Comparison of ENCODE assay signal across 32 cellular contexts in genomic region chr15:80691575-80691974, GRCh38.
"Had no signal": no experiment of that assay in that cellular context is flagged by ENCODE, and none has a peak within 500 bp of the region (broad histone marks: within the 10 kb centered on the region; RNA-seq: fewer than 3 reads in every experiment).

No MANE protein-coding gene starts in this region.

- H3K9me3 ChIP-seq: SJCRH30 had no signal

- DNase-seq: activated CD4-positive, alpha-beta T cell treated with anti-CD3 and anti-CD28 coated beads, Interleukin-2, amount 10 ng/mL, durations not matched to agents 24 days and 14 days; activated CD4-positive, alpha-beta T cell treated with anti-CD3 and anti-CD28 coated beads, Interleukin-2, amount 50 U/mL, for 4 hours; activated CD8-positive, alpha-beta T cell treated with anti-CD3 and anti-CD28 coated beads for 36 hours; activated effector memory CD4-positive, alpha-beta T cell treated with anti-CD3 and anti-CD28 coated beads, Interleukin-2, amount 50 U/mL, for 16 hours; activated naive CD4-positive, alpha-beta T cell; activated naive CD4-positive, alpha-beta T cell treated with anti-CD3 and anti-CD28 coated beads, Interleukin-2, amount 50 U/mL, for 16 hours; activated naive CD8-positive, alpha-beta T cell treated with anti-CD3 and anti-CD28 coated beads for 36 hours; activated T-cell treated with anti-CD3 and anti-CD28 coated beads, Interleukin-2, amount 50 U/mL, for 1 hour; activated T-cell treated with anti-CD3 and anti-CD28 coated beads, Interleukin-2, amount 50 U/mL, for 72 hours; amniotic stem cell; aorta; brain microvascular endothelial cell; MM.1S; MV-4-11; NCI-H1092 treated with DMSO at 0.1 percent for 48 hours; NCI-H1417; NCI-H146; NCI-H187; NCI-H2029 treated with DMSO at 0.1 percent for 48 hours; NCI-H2107; NCI-H226; NCI-H446 treated with DMSO at 0.1 percent for 48 hours; NCI-H524 treated with DMSO at 0.1 percent for 48 hours; NCI-H748 treated with DMSO at 0.1 percent for 48 hours; NK-92 treated with Interleukin-12 subunit alpha and Interleukin-12 subunit beta, amount 100 ng/mL, for 24 hours; SHP77; SJCRH30; T1000; WERI-Rb-1 had no signal

- H3K4me1 ChIP-seq: SJCRH30 had no signal

- H3K27ac ChIP-seq: brain microvascular endothelial cell, cardiac muscle cell, SJCRH30, SK-N-MC, WERI-Rb-1 had no signal

- H3K36me3 ChIP-seq: brain microvascular endothelial cell, cardiac muscle cell, SJCRH30, WERI-Rb-1 had no signal

- H3K27me3 ChIP-seq: brain microvascular endothelial cell, SJCRH30 had no signal

- ATAC-seq: activated CD8-positive, alpha-beta T cell treated with anti-CD3 and anti-CD28 coated beads for 36 hours; activated T-cell treated with anti-CD3 and anti-CD28 coated beads, Interleukin-2, amount 50 U/mL, for 72 hours; activated T-helper 17 cell treated with anti-CD3 and anti-CD28 coated beads, Interleukin-2, amount 50 U/mL, for 72 hours had no signal

- H3K4me3 ChIP-seq: cardiac muscle cell, SJCRH30, SK-N-MC had no signal
